1 cellular context compared by ENCODE assay signal in genomic region chr4:123349401-123350190, GRCh38.
TF ChIP-seq lines count a peak whose summit lies in the region.

No MANE protein-coding gene starts in this region.

TF ChIP-seq in K562, 482 proteins besides CTCF, POLR2A, EP300 and RAD21 (continued from another document and continues in another):
- TF ChIP-seq ZNF445 (CRISPR knock-in tag; IDR thresholded peaks at IDR 0.05; ENCODE audit: low read depth) (peak; percentile 95), CBFA2T3 (IDR thresholded peaks at IDR 0.05) (peak; percentile 100), JUND (IDR thresholded peaks at IDR 0.05; ENCODE audit: borderline replicate concordance, low read depth, low read length) (peak; percentile 90), JUND (tag; IDR thresholded peaks at IDR 0.05; ENCODE audit: borderline replicate concordance, low read depth, low read length) (peak; percentile 95; the same call in 2 of the 3 replicates), NR2F6 (CRISPR knock-in tag; IDR thresholded peaks at IDR 0.05) (peak; percentile 98), PHF20 (IDR thresholded peaks at IDR 0.05; ENCODE audit: partially characterized antibody) (no peak), HCFC1 (IDR thresholded peaks at IDR 0.05; ENCODE audit: low read depth, low read length) (0 out of 2 replicates have a peak, but pooled peaks have one; percentile 16), NCOA4 (IDR thresholded peaks at IDR 0.05; ENCODE audit: partially characterized antibody) (peak; percentile 75), MCM7 (IDR thresholded peaks at IDR 0.05) (no peak), SMARCB1 (IDR thresholded peaks at IDR 0.05; ENCODE audit: insufficient read length, low read depth) (peak; percentile 98), MAFG (tag; conservative IDR thresholded peaks at IDR 0.05) (peak; percentile 73), TSC22D4 (tag; IDR thresholded peaks at IDR 0.05) (no peak), TSHZ1 (CRISPR knock-in tag; IDR thresholded peaks at IDR 0.05) (peak; percentile 92; the same call in 1 of the 2 replicates), MAX (CRISPR knock-in tag; IDR thresholded peaks at IDR 0.05) (0 out of 2 replicates have a peak, but pooled peaks have one; percentile 41), NRF1 (conservative IDR thresholded peaks at IDR 0.05 in 1 of 2, IDR thresholded peaks at IDR 0.05 in 1 of 2) (0 out of 4 replicates have a peak, but pooled peaks of 1 of the 2 experiments have one; percentile 30), ZNF75A (CRISPR knock-in tag; IDR thresholded peaks at IDR 0.05) (peak; percentile 87), THRA (IDR thresholded peaks at IDR 0.05) (no peak), BRF1 (IDR thresholded peaks at IDR 0.05; ENCODE audit: borderline replicate concordance, extremely low read depth, insufficient read length) (no peak), ZFP1 (CRISPR knock-in tag; IDR thresholded peaks at IDR 0.05) (peak; percentile 96), ZNF140 (CRISPR knock-in tag; IDR thresholded peaks at IDR 0.05) (peak; percentile 94), HMG20A (CRISPR knock-in tag; conservative IDR thresholded peaks at IDR 0.05) (peak; percentile 98), ZBTB12 (CRISPR knock-in tag; IDR thresholded peaks at IDR 0.05) (peak; percentile 90), ZNF239 (CRISPR knock-in tag; IDR thresholded peaks at IDR 0.05) (peak; percentile 97), TAL1 (IDR thresholded peaks at IDR 0.05) (peak; percentile 99), KDM2B (CRISPR knock-in tag; IDR thresholded peaks at IDR 0.05) (peak; percentile 98), ZNF436 (CRISPR knock-in tag; IDR thresholded peaks at IDR 0.05) (peak; percentile 40; the same call in 1 of the 2 replicates), ZNF780A (CRISPR knock-in tag; IDR thresholded peaks at IDR 0.05) (peak; percentile 84; the same call in 1 of the 2 replicates), SMARCE1 (IDR thresholded peaks at IDR 0.05) (peak; percentile 100), ZC3H8 (IDR thresholded peaks at IDR 0.05) (0 out of 2 replicates have a peak, but pooled peaks have one; percentile 60), TEAD1 (CRISPR knock-in tag; IDR thresholded peaks at IDR 0.05) (peak; percentile 96 to 100), THRB (CRISPR knock-in tag; conservative IDR thresholded peaks at IDR 0.05) (peak; percentile 99), POLR3G (IDR thresholded peaks at IDR 0.05; ENCODE audit: extremely low read depth, insufficient read length, insufficient replicate concordance) (no peak), BCL6 (CRISPR knock-in tag; IDR thresholded peaks at IDR 0.05) (peak; percentile 99), TAF15 (IDR thresholded peaks at IDR 0.05; ENCODE audit: low read depth, low read length) (no peak), HEY1 (CRISPR knock-in tag; IDR thresholded peaks at IDR 0.05; ENCODE audit: borderline replicate concordance) (peak; percentile 88), KLF16 (IDR thresholded peaks at IDR 0.05) (peak; percentile 98), USF2 (CRISPR knock-in tag; IDR thresholded peaks at IDR 0.05) (no peak), GABPB2 (CRISPR knock-in tag; conservative IDR thresholded peaks at IDR 0.05) (no peak), ZSCAN32 (CRISPR knock-in tag; IDR thresholded peaks at IDR 0.05) (peak; percentile 87), ZNF133 (CRISPR knock-in tag; IDR thresholded peaks at IDR 0.05) (peak; percentile 80), NCOA6 (IDR thresholded peaks at IDR 0.05) (no peak)
- TF ChIP-seq, protein P1, sequence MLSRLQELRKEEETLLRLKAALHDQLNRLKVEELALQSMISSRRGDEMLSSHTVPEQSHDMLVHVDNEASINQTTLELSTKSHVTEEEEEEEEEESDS (CRISPR knock-in tag; IDR thresholded peaks at IDR 0.05) = peak; percentile 50; the same call in 1 of the 2 replicates
- TF ChIP-seq, protein P2, sequence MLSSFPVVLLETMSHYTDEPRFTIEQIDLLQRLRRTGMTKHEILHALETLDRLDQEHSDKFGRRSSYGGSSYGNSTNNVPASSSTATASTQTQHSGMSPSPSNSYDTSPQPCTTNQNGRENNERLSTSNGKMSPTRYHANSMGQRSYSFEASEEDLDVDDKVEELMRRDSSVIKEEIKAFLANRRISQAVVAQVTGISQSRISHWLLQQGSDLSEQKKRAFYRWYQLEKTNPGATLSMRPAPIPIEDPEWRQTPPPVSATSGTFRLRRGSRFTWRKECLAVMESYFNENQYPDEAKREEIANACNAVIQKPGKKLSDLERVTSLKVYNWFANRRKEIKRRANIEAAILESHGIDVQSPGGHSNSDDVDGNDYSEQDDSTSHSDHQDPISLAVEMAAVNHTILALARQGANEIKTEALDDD (IDR thresholded peaks at IDR 0.05) = peak; percentile 50; the same call in 1 of the 2 replicates
- TF ChIP-seq, protein P3, sequence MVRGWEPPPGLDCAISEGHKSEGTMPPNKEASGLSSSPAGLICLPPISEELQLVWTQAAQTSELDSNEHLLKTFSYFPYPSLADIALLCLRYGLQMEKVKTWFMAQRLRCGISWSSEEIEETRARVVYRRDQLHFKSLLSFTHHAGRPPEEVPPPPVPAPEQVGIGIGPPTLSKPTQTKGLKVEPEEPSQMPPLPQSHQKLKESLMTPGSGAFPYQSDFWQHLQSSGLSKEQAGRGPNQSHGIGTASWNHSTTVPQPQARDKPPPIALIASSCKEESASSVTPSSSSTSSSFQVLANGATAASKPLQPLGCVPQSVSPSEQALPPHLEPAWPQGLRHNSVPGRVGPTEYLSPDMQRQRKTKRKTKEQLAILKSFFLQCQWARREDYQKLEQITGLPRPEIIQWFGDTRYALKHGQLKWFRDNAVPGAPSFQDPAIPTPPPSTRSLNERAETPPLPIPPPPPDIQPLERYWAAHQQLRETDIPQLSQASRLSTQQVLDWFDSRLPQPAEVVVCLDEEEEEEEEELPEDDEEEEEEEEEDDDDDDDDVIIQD (CRISPR knock-in tag; IDR thresholded peaks at IDR 0.05) = peak; percentile 96
- TF ChIP-seq, protein P4, sequence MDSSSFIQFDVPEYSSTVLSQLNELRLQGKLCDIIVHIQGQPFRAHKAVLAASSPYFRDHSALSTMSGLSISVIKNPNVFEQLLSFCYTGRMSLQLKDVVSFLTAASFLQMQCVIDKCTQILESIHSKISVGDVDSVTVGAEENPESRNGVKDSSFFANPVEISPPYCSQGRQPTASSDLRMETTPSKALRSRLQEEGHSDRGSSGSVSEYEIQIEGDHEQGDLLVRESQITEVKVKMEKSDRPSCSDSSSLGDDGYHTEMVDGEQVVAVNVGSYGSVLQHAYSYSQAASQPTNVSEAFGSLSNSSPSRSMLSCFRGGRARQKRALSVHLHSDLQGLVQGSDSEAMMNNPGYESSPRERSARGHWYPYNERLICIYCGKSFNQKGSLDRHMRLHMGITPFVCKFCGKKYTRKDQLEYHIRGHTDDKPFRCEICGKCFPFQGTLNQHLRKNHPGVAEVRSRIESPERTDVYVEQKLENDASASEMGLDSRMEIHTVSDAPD (CRISPR knock-in tag; IDR thresholded peaks at IDR 0.05) = peak; percentile 86
- TF ChIP-seq, protein P5, sequence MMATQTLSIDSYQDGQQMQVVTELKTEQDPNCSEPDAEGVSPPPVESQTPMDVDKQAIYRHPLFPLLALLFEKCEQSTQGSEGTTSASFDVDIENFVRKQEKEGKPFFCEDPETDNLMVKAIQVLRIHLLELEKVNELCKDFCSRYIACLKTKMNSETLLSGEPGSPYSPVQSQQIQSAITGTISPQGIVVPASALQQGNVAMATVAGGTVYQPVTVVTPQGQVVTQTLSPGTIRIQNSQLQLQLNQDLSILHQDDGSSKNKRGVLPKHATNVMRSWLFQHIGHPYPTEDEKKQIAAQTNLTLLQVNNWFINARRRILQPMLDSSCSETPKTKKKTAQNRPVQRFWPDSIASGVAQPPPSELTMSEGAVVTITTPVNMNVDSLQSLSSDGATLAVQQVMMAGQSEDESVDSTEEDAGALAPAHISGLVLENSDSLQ (IDR thresholded peaks at IDR 0.05) = peak; percentile 47; the same call in 1 of the 2 replicates
- TF ChIP-seq, protein P6, sequence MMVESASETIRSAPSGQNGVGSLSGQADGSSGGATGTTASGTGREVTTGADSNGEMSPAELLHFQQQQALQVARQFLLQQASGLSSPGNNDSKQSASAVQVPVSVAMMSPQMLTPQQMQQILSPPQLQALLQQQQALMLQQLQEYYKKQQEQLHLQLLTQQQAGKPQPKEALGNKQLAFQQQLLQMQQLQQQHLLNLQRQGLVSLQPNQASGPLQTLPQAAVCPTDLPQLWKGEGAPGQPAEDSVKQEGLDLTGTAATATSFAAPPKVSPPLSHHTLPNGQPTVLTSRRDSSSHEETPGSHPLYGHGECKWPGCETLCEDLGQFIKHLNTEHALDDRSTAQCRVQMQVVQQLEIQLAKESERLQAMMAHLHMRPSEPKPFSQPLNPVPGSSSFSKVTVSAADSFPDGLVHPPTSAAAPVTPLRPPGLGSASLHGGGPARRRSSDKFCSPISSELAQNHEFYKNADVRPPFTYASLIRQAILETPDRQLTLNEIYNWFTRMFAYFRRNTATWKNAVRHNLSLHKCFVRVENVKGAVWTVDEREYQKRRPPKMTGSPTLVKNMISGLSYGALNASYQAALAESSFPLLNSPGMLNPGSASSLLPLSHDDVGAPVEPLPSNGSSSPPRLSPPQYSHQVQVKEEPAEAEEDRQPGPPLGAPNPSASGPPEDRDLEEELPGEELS (CRISPR knock-in tag; IDR thresholded peaks at IDR 0.05; ENCODE audit: borderline replicate concordance) = no peak
- TF ChIP-seq, protein P7, sequence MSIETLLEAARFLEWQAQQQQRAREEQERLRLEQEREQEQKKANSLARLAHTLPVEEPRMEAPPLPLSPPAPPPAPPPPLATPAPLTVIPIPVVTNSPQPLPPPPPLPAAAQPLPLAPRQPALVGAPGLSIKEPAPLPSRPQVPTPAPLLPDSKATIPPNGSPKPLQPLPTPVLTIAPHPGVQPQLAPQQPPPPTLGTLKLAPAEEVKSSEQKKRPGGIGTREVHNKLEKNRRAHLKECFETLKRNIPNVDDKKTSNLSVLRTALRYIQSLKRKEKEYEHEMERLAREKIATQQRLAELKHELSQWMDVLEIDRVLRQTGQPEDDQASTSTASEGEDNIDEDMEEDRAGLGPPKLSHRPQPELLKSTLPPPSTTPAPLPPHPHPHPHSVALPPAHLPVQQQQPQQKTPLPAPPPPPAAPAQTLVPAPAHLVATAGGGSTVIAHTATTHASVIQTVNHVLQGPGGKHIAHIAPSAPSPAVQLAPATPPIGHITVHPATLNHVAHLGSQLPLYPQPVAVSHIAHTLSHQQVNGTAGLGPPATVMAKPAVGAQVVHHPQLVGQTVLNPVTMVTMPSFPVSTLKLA (conservative IDR thresholded peaks at IDR 0.05) = peak; percentile 39 to 64; a peak in 2 of 4 replicates
